Comparison of ENCODE assay signal across 13 cellular contexts in the genomic region with DNA sequence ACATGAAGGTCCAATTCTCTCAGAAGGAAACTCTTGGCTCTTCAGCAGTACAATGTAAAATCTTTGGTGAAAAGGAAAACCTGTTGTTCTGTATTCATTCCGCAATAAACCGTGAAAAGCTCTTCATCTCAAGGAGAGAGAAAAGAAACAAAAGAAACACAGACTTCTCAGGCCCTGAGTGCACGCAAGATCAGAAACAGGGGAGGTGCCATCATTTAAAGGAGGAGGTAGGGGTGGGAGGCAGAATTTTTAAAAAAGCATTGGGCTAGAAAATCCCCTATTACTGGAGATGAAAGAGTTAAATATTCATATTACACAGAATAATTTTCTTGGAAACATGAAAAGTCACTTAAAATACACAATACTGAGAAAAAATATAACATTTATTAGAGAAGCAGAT. TPM values are rescaled to one million over a fixed set of nuclear protein-coding genes. Genes with fewer than 3 reads are reported as not detected.
DNase-seq lines count a peak whose midpoint lies in the region; ATAC-seq, FAIRE-seq and TF ChIP-seq lines count a peak whose summit lies in the region.
"Had no signal": no experiment of that assay in that cellular context is flagged by ENCODE, and none has a peak within 500 bp of the region (broad histone marks: within the 10 kb centered on the region; RNA-seq: fewer than 3 reads in every experiment).

No MANE protein-coding gene starts in this region.

- no peak overlapping the region for H4K8ac ChIP-seq in mesenchymal stem cell (ENCODE audit: low read length)

- H3K4me3 ChIP-seq in mesenchymal stem cell (ENCODE audit: insufficient read depth in 1 of 2, low read depth in 1 of 2, low read length in 2 of 2), result no peak overlapping the region
- no peak overlapping the region for H3K4me3 ChIP-seq in tibial artery
- H3K4me3 ChIP-seq: A549, coronary artery had no signal

- DNase-seq in activated CD8-positive, alpha-beta memory T cell treated with anti-CD3 and anti-CD28 coated beads, Interleukin-2, amount 10 ng/mL, durations not matched to agents 7 days and 5 days, result no peak
- no peak for DNase-seq in activated CD8-positive, alpha-beta memory T cell treated with anti-CD3 and anti-CD28 coated beads for 24 hours
- DNase-seq in activated CD8-positive, alpha-beta T cell treated with anti-CD3 and anti-CD28 coated beads, Interleukin-2, amount 10 ng/mL, durations not matched to agents 7 days and 5 days, result peak; percentile 44
- peak; percentile 16 for DNase-seq in mesenchymal stem cell
- DNase-seq in tibial artery, result no peak
- DNase-seq in H54 (ENCODE audit: insufficient read length, low spot score), result no peak
- DNase-seq: SW 1271 had no signal

- H4K91ac ChIP-seq in mesenchymal stem cell (ENCODE audit: low read length), result no peak overlapping the region

- TF ChIP-seq CTCF in tibial artery (IDR thresholded peaks at IDR 0.05), result no peak

- CTCF ChIA-PET in activated CD8-positive, alpha-beta memory T cell treated with anti-CD3 and anti-CD28 coated beads, Interleukin-2, amount 10 ng/mL, durations not matched to agents 7 days and 5 days (lab: Charles Lee), result interaction anchor here (0.9 to 2.5 kb wide), 9 partner anchors 13 to 162 kb away, joined by 3 to 8 read pairs (median 5); no protein-coding TSS in a partner anchor
- CTCF ChIA-PET in activated CD8-positive, alpha-beta T cell treated with anti-CD3 and anti-CD28 coated beads, Interleukin-2, amount 10 ng/mL, durations not matched to agents 7 days and 5 days (lab: Charles Lee), result interaction anchor here (0.7 to 2.6 kb wide), 4 partner anchors 28 to 165 kb away, joined by 3 to 5 read pairs (median 4); no protein-coding TSS in a partner anchor

- ATAC-seq in activated CD8-positive, alpha-beta memory T cell treated with anti-CD3 and anti-CD28 coated beads, Interleukin-2, amount 10 ng/mL, durations not matched to agents 7 days and 5 days, result no peak
- ATAC-seq in activated CD8-positive, alpha-beta T cell treated with anti-CD3 and anti-CD28 coated beads, Interleukin-2, amount 10 ng/mL, durations not matched to agents 7 days and 5 days, result no peak
- no peak for ATAC-seq in SK-N-SH treated with all-trans-retinoic acid at 6 μM for 48 hours
- ATAC-seq in HG03521 (IDR thresholded peaks at IDR 0.05; ENCODE audit: unreplicated experiment), result no peak
- ATAC-seq: A549 had no signal

- no peak overlapping the region for H3K9ac ChIP-seq in mesenchymal stem cell (ENCODE audit: low read length)

- H3K9me3 Mint-ChIP-seq in activated CD8-positive, alpha-beta memory T cell treated with anti-CD3 and anti-CD28 coated beads, Interleukin-2, amount 10 ng/mL, durations not matched to agents 7 days and 5 days (ENCODE audit: low read depth), result no peaks in the 10 kb centered on the region
- H3K9me3 Mint-ChIP-seq in activated CD8-positive, alpha-beta T cell treated with anti-CD3 and anti-CD28 coated beads, Interleukin-2, amount 10 ng/mL, durations not matched to agents 7 days and 5 days (ENCODE audit: insufficient read depth), result no peaks in the 10 kb centered on the region
- H3K9me3 Mint-ChIP-seq: mesothelial cell of epicardium had no signal

- H2BK12ac ChIP-seq in mesenchymal stem cell (ENCODE audit: low read length in 2 of 2), result no peak overlapping the region

- POLR2A ChIA-PET in activated CD8-positive, alpha-beta T cell treated with anti-CD3 and anti-CD28 coated beads, Interleukin-2, amount 10 ng/mL, durations not matched to agents 7 days and 5 days (lab: Charles Lee), result interaction anchor here (0.6 to 9.5 kb wide), 14 partner anchors 10 to 168 kb away, joined by 3 to 138 read pairs (median 4); a partner anchor contains a TSS

- no peak overlapping the region for H2BK15ac ChIP-seq in mesenchymal stem cell (ENCODE audit: low read depth, poor library complexity, severe bottlenecking)

- no peak overlapping the region for H3K18ac ChIP-seq in mesenchymal stem cell (ENCODE audit: low read depth in 1 of 2, low read length in 2 of 2)

- H3K36me3 ChIP-seq in mesenchymal stem cell (ENCODE audit: control insufficient read depth in 1 of 2, insufficient read depth in 2 of 2, low read depth in 1 of 2, low read length in 2 of 2) (peaks cover 18 to 42% of the 10 kb centered on the region in 2 experiments), tibial artery (peaks cover 21 to 53% (median 51%) of the 10 kb centered on the region in 3 donors)

- no peak overlapping the region for H3K4ac ChIP-seq in mesenchymal stem cell (ENCODE audit: low read depth in 1 of 2, low read length in 2 of 2)

- intact Hi-C loops in tibial artery (cut with DNase I; ENCODE audit: low total_unique reads), result no loop called here

- no peak overlapping the region for H2BK5ac ChIP-seq in mesenchymal stem cell (ENCODE audit: low read depth, low read length, poor library complexity, severe bottlenecking)

- H3K27ac ChIP-seq in mesenchymal stem cell (ENCODE audit: low read length, poor library complexity, severe bottlenecking) (no peak overlapping the region), tibial artery (peak overlapping the region; percentile 43 to 68)
- H3K27ac ChIP-seq: A549 had no signal

- peak overlapping the region; percentile 92 for H3K4me3 Mint-ChIP-seq in activated CD8-positive, alpha-beta memory T cell treated with anti-CD3 and anti-CD28 coated beads, Interleukin-2, amount 10 ng/mL, durations not matched to agents 7 days and 5 days
- H3K4me3 Mint-ChIP-seq in activated CD8-positive, alpha-beta T cell treated with anti-CD3 and anti-CD28 coated beads, Interleukin-2, amount 10 ng/mL, durations not matched to agents 7 days and 5 days, result peak overlapping the region; percentile 90
- H3K4me3 Mint-ChIP-seq: mesothelial cell of epicardium had no signal

- no peak overlapping the region for H2AFZ ChIP-seq in mesenchymal stem cell (ENCODE audit: low read depth, low read length)

- H3K9me3 ChIP-seq in mesenchymal stem cell (ENCODE audit: control insufficient read depth, low read length), result no peaks in the 10 kb centered on the region
- H3K9me3 ChIP-seq in tibial artery, result no peaks in the 10 kb centered on the region
- H3K9me3 ChIP-seq: A549 had no signal

- H3K4me1 Mint-ChIP-seq in activated CD8-positive, alpha-beta memory T cell treated with anti-CD3 and anti-CD28 coated beads, Interleukin-2, amount 10 ng/mL, durations not matched to agents 7 days and 5 days, result peaks cover 92% of the 10 kb centered on the region
- H3K4me1 Mint-ChIP-seq in activated CD8-positive, alpha-beta T cell treated with anti-CD3 and anti-CD28 coated beads, Interleukin-2, amount 10 ng/mL, durations not matched to agents 7 days and 5 days (ENCODE audit: low read depth), result peaks cover 92% of the 10 kb centered on the region

- WGBS in mesenchymal stem cell, result 100% methylated on average over 3 of the region's 3 CpGs

- H3K27me3 ChIP-seq in mesenchymal stem cell (ENCODE audit: control insufficient read depth in 1 of 2, insufficient read depth in 1 of 2, low read length in 2 of 2) (no peaks in the 10 kb centered on the region), tibial artery (no peaks in the 10 kb centered on the region)

- FAIRE-seq in H54 (lab: Jason Lieb, UNC), result no peak
- FAIRE-seq: A549, small intestine had no signal

- H3K4me1 ChIP-seq in mesenchymal stem cell (ENCODE audit: control insufficient read depth, insufficient read depth, low read depth, low read length) (peaks cover 7% of the 10 kb centered on the region), tibial artery (peaks cover 0 to 29% (median 18%) of the 10 kb centered on the region in 4 donors)
- H3K4me1 ChIP-seq: A549 had no signal

- no peaks in the 10 kb centered on the region for H3K27me3 Mint-ChIP-seq in activated CD8-positive, alpha-beta memory T cell treated with anti-CD3 and anti-CD28 coated beads, Interleukin-2, amount 10 ng/mL, durations not matched to agents 7 days and 5 days
- H3K27me3 Mint-ChIP-seq in activated CD8-positive, alpha-beta T cell treated with anti-CD3 and anti-CD28 coated beads, Interleukin-2, amount 10 ng/mL, durations not matched to agents 7 days and 5 days (ENCODE audit: low read depth), result no peaks in the 10 kb centered on the region

- peaks cover 60% of the 10 kb centered on the region for H3K36me3 Mint-ChIP-seq in activated CD8-positive, alpha-beta memory T cell treated with anti-CD3 and anti-CD28 coated beads, Interleukin-2, amount 10 ng/mL, durations not matched to agents 7 days and 5 days
- H3K36me3 Mint-ChIP-seq in activated CD8-positive, alpha-beta T cell treated with anti-CD3 and anti-CD28 coated beads, Interleukin-2, amount 10 ng/mL, durations not matched to agents 7 days and 5 days (ENCODE audit: low read depth), result peaks cover 88% of the 10 kb centered on the region

- peak overlapping the region; percentile 98 for H3K27ac Mint-ChIP-seq in activated CD8-positive, alpha-beta memory T cell treated with anti-CD3 and anti-CD28 coated beads, Interleukin-2, amount 10 ng/mL, durations not matched to agents 7 days and 5 days
- H3K27ac Mint-ChIP-seq in activated CD8-positive, alpha-beta T cell treated with anti-CD3 and anti-CD28 coated beads, Interleukin-2, amount 10 ng/mL, durations not matched to agents 7 days and 5 days, result peak overlapping the region; percentile 99
- H3K27ac Mint-ChIP-seq: mesothelial cell of epicardium had no signal

- no peaks in the 10 kb centered on the region for H3K79me1 ChIP-seq in mesenchymal stem cell (replicated peaks; ENCODE audit: low read length, poor library complexity, severe bottlenecking)

- no peak overlapping the region for H3K14ac ChIP-seq in mesenchymal stem cell (ENCODE audit: low read length in 2 of 2)

- no peak overlapping the region for H3K4me2 ChIP-seq in mesenchymal stem cell (ENCODE audit: low read length, poor library complexity, severe bottlenecking)
- H3K4me2 ChIP-seq: A549 had no signal

- no peak overlapping the region for H2BK120ac ChIP-seq in mesenchymal stem cell (ENCODE audit: low read depth, low read length)

- no peak overlapping the region for H2AK5ac ChIP-seq in mesenchymal stem cell (ENCODE audit: low read length, severe bottlenecking)

- H3K23ac ChIP-seq in mesenchymal stem cell (ENCODE audit: low read length in 2 of 2), result no peak overlapping the region

- no peak for TF ChIP-seq POLR2A in H54 (IDR thresholded peaks at IDR 0.05; ENCODE audit: low read depth, low read length)

RNA-seq across cellular contexts. Expression of a gene that starts 56.3 kb away (rescaled TPM):
- 100 to 1,000 TPM; 114 to 155 TPM for total RNA-seq in activated CD8-positive, alpha-beta memory T cell treated with anti-CD3 and anti-CD28 coated beads, Interleukin-2, amount 10 ng/mL, durations not matched to agents 7 days and 5 days
- 10 to 100 TPM; 86.2 to 87.4 TPM for total RNA-seq in activated CD8-positive, alpha-beta T cell treated with anti-CD3 and anti-CD28 coated beads, Interleukin-2, amount 10 ng/mL, durations not matched to agents 7 days and 5 days
- 7.6 TPM for polyA plus RNA-seq in mesenchymal stem cell (2013, experiment 1 of 2)
- polyA plus RNA-seq in mesenchymal stem cell (2013, experiment 2 of 2), result 7.5 TPM

RNA-seq across cellular contexts. Expression of a gene that starts 56.4 kb away (rescaled TPM):
- 10 to 100 TPM; 77.7 to 90.2 TPM for total RNA-seq in activated CD8-positive, alpha-beta memory T cell treated with anti-CD3 and anti-CD28 coated beads, Interleukin-2, amount 10 ng/mL, durations not matched to agents 7 days and 5 days
- 10 to 100 TPM; 89.7 to 91.7 TPM for total RNA-seq in activated CD8-positive, alpha-beta T cell treated with anti-CD3 and anti-CD28 coated beads, Interleukin-2, amount 10 ng/mL, durations not matched to agents 7 days and 5 days
- polyA plus RNA-seq in mesenchymal stem cell (2013, experiment 1 of 2), result 36.7 TPM
- polyA plus RNA-seq in mesenchymal stem cell (2013, experiment 2 of 2), result 38.1 TPM

Comparison
In these comparisons a context has a peak if more than half of its experiments do, and no peak if none do; other contexts are left out.
1. DNase-seq: peak in activated CD8-positive, alpha-beta T cell treated with anti-CD3 and anti-CD28 coated beads, Interleukin-2, amount 10 ng/mL, durations not matched to agents 7 days and 5 days (single experiment) and mesenchymal stem cell (single experiment); none in activated CD8-positive, alpha-beta memory T cell treated with anti-CD3 and anti-CD28 coated beads, Interleukin-2, amount 10 ng/mL, durations not matched to agents 7 days and 5 days (single experiment), activated CD8-positive, alpha-beta memory T cell treated with anti-CD3 and anti-CD28 coated beads for 24 hours (single experiment), tibial artery (0 of 2) and H54 (single experiment).